1 cellular context compared by ENCODE assay signal in genomic region chr2:138110453-138111083, GRCh38.
TF ChIP-seq lines count a peak whose summit lies in the region.

No MANE protein-coding gene starts in this region.

TF ChIP-seq in HepG2, 621 proteins besides CTCF, POLR2A, EP300 and RAD21 (continued from another document and continues in another):
- TF ChIP-seq, protein P1, sequence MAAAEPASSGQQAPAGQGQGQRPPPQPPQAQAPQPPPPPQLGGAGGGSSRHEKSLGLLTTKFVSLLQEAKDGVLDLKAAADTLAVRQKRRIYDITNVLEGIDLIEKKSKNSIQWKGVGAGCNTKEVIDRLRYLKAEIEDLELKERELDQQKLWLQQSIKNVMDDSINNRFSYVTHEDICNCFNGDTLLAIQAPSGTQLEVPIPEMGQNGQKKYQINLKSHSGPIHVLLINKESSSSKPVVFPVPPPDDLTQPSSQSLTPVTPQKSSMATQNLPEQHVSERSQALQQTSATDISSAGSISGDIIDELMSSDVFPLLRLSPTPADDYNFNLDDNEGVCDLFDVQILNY (CRISPR knock-in tag; conservative IDR thresholded peaks at IDR 0.05), result no peak
- TF ChIP-seq GPBP1L1 (CRISPR knock-in tag; IDR thresholded peaks at IDR 0.05) (no peak), ZNF326 (CRISPR knock-in tag; IDR thresholded peaks at IDR 0.05; ENCODE audit: borderline replicate concordance) (no peak), ZNF558 (CRISPR knock-in tag; IDR thresholded peaks at IDR 0.05; ENCODE audit: borderline replicate concordance) (no peak), DPF2 (CRISPR knock-in tag; IDR thresholded peaks at IDR 0.05; ENCODE audit: borderline replicate concordance, low read depth) (peak; percentile 90), SALL1 (CRISPR knock-in tag; IDR thresholded peaks at IDR 0.05) (peak; percentile 59; the same call in 1 of the 2 replicates), ZNF709 (CRISPR knock-in tag; IDR thresholded peaks at IDR 0.05) (no peak; the same call in 1 of the 2 replicates), FIP1L1 (IDR thresholded peaks at IDR 0.05; ENCODE audit: borderline replicate concordance, insufficient read depth, low read depth, low read length) (no peak), MLX (CRISPR knock-in tag; IDR thresholded peaks at IDR 0.05) (peak; percentile 88), NPAS2 (CRISPR knock-in tag; IDR thresholded peaks at IDR 0.05; ENCODE audit: borderline replicate concordance) (no peak), ZBTB42 (CRISPR knock-in tag; IDR thresholded peaks at IDR 0.05) (no peak), YEATS2 (CRISPR knock-in tag; IDR thresholded peaks at IDR 0.05; ENCODE audit: borderline replicate concordance) (no peak; the same call in 1 of the 2 replicates), ZNF367 (CRISPR knock-in tag; IDR thresholded peaks at IDR 0.05; ENCODE audit: borderline replicate concordance) (no peak), ZFP36L2 (CRISPR knock-in tag; IDR thresholded peaks at IDR 0.05) (no peak), GATAD2A (CRISPR knock-in tag; IDR thresholded peaks at IDR 0.05) (peak; percentile 95), TRIM24 (CRISPR knock-in tag; IDR thresholded peaks at IDR 0.05) (peak; percentile 93), KLF6 (CRISPR knock-in tag; IDR thresholded peaks at IDR 0.05) (no peak), ZNF251 (CRISPR knock-in tag; IDR thresholded peaks at IDR 0.05) (no peak), MEIS1 (CRISPR knock-in tag; IDR thresholded peaks at IDR 0.05; ENCODE audit: borderline replicate concordance) (peak; percentile 37; the same call in 1 of the 2 replicates), ZNF557 (CRISPR knock-in tag; IDR thresholded peaks at IDR 0.05) (peak; percentile 72; the same call in 1 of the 2 replicates), ZNF292 (CRISPR knock-in tag; IDR thresholded peaks at IDR 0.05; ENCODE audit: borderline replicate concordance, low read depth) (peak; percentile 58; the same call in 1 of the 2 replicates), CEBPG (CRISPR knock-in tag; IDR thresholded peaks at IDR 0.05) (peak; percentile 68), ZNF749 (CRISPR knock-in tag; IDR thresholded peaks at IDR 0.05; ENCODE audit: borderline replicate concordance) (no peak), ZHX2 (IDR thresholded peaks at IDR 0.05; ENCODE audit: low read depth) (no peak), ZHX2 (CRISPR knock-in tag; IDR thresholded peaks at IDR 0.05; ENCODE audit: borderline replicate concordance) (no peak), SKI (IDR thresholded peaks at IDR 0.05; ENCODE audit: partially characterized antibody) (peak; percentile 94)
- TF ChIP-seq, protein P2, sequence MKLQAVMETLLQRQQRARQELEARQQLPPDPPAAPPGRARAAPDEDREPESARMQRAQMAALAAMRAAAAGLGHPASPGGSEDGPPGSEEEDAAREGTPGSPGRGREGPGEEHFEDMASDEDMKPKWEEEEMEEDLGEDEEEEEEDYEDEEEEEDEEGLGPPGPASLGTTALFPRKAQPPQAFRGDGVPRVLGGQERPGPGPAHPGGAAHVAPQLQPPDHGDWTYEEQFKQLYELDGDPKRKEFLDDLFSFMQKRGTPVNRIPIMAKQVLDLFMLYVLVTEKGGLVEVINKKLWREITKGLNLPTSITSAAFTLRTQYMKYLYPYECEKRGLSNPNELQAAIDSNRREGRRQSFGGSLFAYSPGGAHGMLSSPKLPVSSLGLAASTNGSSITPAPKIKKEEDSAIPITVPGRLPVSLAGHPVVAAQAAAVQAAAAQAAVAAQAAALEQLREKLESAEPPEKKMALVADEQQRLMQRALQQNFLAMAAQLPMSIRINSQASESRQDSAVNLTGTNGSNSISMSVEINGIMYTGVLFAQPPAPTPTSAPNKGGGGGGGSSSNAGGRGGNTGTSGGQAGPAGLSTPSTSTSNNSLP (IDR thresholded peaks at IDR 0.05; ENCODE audit: low read depth, low read length), result peak; percentile 95
- TF ChIP-seq, protein P3, sequence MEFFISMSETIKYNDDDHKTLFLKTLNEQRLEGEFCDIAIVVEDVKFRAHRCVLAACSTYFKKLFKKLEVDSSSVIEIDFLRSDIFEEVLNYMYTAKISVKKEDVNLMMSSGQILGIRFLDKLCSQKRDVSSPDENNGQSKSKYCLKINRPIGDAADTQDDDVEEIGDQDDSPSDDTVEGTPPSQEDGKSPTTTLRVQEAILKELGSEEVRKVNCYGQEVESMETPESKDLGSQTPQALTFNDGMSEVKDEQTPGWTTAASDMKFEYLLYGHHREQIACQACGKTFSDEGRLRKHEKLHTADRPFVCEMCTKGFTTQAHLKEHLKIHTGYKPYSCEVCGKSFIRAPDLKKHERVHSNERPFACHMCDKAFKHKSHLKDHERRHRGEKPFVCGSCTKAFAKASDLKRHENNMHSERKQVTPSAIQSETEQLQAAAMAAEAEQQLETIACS (CRISPR knock-in tag; IDR thresholded peaks at IDR 0.05), result no peak
- TF ChIP-seq, protein P4, sequence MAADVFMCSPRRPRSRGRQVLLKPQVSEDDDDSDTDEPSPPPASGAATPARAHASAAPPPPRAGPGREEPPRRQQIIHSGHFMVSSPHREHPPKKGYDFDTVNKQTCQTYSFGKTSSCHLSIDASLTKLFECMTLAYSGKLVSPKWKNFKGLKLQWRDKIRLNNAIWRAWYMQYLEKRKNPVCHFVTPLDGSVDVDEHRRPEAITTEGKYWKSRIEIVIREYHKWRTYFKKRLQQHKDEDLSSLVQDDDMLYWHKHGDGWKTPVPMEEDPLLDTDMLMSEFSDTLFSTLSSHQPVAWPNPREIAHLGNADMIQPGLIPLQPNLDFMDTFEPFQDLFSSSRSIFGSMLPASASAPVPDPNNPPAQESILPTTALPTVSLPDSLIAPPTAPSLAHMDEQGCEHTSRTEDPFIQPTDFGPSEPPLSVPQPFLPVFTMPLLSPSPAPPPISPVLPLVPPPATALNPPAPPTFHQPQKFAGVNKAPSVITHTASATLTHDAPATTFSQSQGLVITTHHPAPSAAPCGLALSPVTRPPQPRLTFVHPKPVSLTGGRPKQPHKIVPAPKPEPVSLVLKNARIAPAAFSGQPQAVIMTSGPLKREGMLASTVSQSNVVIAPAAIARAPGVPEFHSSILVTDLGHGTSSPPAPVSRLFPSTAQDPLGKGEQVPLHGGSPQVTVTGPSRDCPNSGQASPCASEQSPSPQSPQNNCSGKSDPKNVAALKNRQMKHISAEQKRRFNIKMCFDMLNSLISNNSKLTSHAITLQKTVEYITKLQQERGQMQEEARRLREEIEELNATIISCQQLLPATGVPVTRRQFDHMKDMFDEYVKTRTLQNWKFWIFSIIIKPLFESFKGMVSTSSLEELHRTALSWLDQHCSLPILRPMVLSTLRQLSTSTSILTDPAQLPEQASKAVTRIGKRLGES (CRISPR knock-in tag; IDR thresholded peaks at IDR 0.05; ENCODE audit: borderline replicate concordance), result no peak
- TF ChIP-seq, protein P5, sequence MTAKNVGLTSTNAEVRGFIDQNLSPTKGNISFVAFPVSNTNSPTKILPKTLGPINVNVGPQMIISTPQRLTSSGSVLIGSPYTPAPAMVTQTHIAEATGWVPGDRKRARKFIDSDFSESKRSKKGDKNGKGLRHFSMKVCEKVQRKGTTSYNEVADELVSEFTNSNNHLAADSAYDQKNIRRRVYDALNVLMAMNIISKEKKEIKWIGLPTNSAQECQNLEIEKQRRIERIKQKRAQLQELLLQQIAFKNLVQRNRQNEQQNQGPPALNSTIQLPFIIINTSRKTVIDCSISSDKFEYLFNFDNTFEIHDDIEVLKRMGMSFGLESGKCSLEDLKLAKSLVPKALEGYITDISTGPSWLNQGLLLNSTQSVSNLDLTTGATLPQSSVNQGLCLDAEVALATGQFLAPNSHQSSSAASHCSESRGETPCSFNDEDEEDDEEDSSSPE (CRISPR knock-in tag; IDR thresholded peaks at IDR 0.05), result peak; percentile 39
- TF ChIP-seq, protein P6, sequence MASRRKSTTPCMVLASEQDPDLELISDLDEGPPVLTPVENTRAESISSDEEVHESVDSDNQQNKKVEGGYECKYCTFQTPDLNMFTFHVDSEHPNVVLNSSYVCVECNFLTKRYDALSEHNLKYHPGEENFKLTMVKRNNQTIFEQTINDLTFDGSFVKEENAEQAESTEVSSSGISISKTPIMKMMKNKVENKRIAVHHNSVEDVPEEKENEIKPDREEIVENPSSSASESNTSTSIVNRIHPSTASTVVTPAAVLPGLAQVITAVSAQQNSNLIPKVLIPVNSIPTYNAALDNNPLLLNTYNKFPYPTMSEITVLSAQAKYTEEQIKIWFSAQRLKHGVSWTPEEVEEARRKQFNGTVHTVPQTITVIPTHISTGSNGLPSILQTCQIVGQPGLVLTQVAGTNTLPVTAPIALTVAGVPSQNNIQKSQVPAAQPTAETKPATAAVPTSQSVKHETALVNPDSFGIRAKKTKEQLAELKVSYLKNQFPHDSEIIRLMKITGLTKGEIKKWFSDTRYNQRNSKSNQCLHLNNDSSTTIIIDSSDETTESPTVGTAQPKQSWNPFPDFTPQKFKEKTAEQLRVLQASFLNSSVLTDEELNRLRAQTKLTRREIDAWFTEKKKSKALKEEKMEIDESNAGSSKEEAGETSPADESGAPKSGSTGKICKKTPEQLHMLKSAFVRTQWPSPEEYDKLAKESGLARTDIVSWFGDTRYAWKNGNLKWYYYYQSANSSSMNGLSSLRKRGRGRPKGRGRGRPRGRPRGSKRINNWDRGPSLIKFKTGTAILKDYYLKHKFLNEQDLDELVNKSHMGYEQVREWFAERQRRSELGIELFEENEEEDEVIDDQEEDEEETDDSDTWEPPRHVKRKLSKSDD (CRISPR knock-in tag; IDR thresholded peaks at IDR 0.05; ENCODE audit: low read depth), result 0 out of 2 replicates have a peak, but pooled peaks have one; percentile 30
- TF ChIP-seq, protein P7, sequence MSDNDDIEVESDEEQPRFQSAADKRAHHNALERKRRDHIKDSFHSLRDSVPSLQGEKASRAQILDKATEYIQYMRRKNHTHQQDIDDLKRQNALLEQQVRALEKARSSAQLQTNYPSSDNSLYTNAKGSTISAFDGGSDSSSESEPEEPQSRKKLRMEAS (IDR thresholded peaks at IDR 0.05), result peak; percentile 54; the same call in 1 of the 2 replicates
